6 cellular contexts compared by ENCODE assay signal in the genomic region with DNA sequence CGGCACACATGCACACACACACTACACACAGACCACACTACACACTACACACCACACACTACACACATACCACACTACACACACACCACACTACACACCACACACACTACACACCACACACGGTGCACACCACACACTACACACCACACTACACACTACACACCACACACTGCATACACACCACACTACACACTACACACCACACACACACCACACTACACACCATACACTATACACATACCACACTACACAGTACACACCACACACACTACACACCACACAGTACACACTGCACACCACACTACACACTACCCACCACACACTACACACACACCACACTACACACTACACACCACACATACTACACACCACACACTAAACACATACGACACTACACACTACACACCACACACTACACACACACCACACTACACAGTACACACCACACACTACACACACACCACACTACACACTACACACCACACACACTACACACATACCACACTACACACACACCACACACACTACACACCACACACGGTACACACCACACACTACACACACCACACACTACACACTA. TPM values are rescaled to one million over a fixed set of nuclear protein-coding genes. Genes with fewer than 3 reads are reported as not detected.
"Had no signal": no experiment of that assay in that cellular context is flagged by ENCODE, and none has a peak within 500 bp of the region (broad histone marks: within the 10 kb centered on the region; RNA-seq: fewer than 3 reads in every experiment).

No MANE protein-coding gene starts in this region.

RNA-seq across cellular contexts. Expression of a gene that starts 22.6 kb away (rescaled TPM):
- total RNA-seq: HT1080, NCI-H460, PC-9 had no signal

RNA-seq across cellular contexts. Expression of a gene that starts 58.1 kb away (rescaled TPM):
- total RNA-seq: HT1080, NCI-H460, Right ventricle myocardium inferior, RPMI7951, SJCRH30 had no signal
